ENCODE assay signal across 9 cellular contexts in genomic region chrX:143788265-143788664, GRCh38.
DNase-seq lines count a peak whose midpoint lies in the region; ATAC-seq and TF ChIP-seq lines count a peak whose summit lies in the region.
"Had no signal": no experiment of that assay in that cellular context is flagged by ENCODE, and none has a peak within 500 bp of the region (broad histone marks: within the 10 kb centered on the region; RNA-seq: fewer than 3 reads in every experiment).

No MANE protein-coding gene starts in this region.

- no peak for ATAC-seq in GM19328 (IDR thresholded peaks at IDR 0.05; ENCODE audit: unreplicated experiment)

- H3K27me3 ChIP-seq in hepatocyte = no peaks in the 10 kb centered on the region

- TF ChIP-seq CTCF in C4-2B (conservative IDR thresholded peaks at IDR 0.05) = peak; percentile 73
- TF ChIP-seq CTCF in hepatocyte (IDR thresholded peaks at IDR 0.05; ENCODE audit: poor library complexity) = peak; percentile 55

- no peak overlapping the region for H3K4me2 ChIP-seq in hepatocyte

- H2AFZ ChIP-seq in hepatocyte = no peak overlapping the region

- no peaks in the 10 kb centered on the region for H4K20me1 ChIP-seq in hepatocyte (ENCODE audit: insufficient read depth, poor library complexity, severe bottlenecking)

- 77% methylated on average over 3 of the region's 3 CpGs for WGBS in hepatocyte (ENCODE audit: low lambda C conversion rate, missing lambda C conversion rate)

- H3K4me1 ChIP-seq in hepatocyte (ENCODE audit: insufficient read depth) = no peaks in the 10 kb centered on the region

- H3K4me3 ChIP-seq in hepatocyte = no peak overlapping the region

- no peaks in the 10 kb centered on the region for H3K79me2 ChIP-seq in hepatocyte

- no peaks in the 10 kb centered on the region for H3K9me3 ChIP-seq in hepatocyte (ENCODE audit: low read depth)

- H3K27ac ChIP-seq in C4-2B (no peak overlapping the region), hepatocyte (no peak overlapping the region)

- H3K36me3 ChIP-seq in hepatocyte (replicated peaks; ENCODE audit: insufficient read depth, low read depth) = no peaks in the 10 kb centered on the region

- no peaks in the 10 kb centered on the region for H3K9me2 ChIP-seq in hepatocyte (replicated peaks; ENCODE audit: insufficient read depth)

- DNase-seq in HT1080 (ENCODE audit: low read depth) (peak; percentile 7), RPMI7951 (ENCODE audit: low read depth) (peak; percentile 34), hepatocyte (ENCODE audit: low spot score) (peak; percentile 25), epidermal melanocyte (ENCODE audit: insufficient read length, low spot score) (no peak)
- no peak for DNase-seq in activated CD8-positive, alpha-beta memory T cell treated with anti-CD3 and anti-CD28 coated beads, Interleukin-2, amount 50 U/mL, for 4 hours
- no peak for DNase-seq in effector CD4-positive, alpha-beta T cell
- DNase-seq: NCI-H446 had no signal

Comparison
In these comparisons a context has a peak if more than half of its experiments do, and no peak if none do; other contexts are left out.
1. DNase-seq: peak in HT1080 (single experiment), RPMI7951 (single experiment) and hepatocyte (single experiment); none in activated CD8-positive, alpha-beta memory T cell treated with anti-CD3 and anti-CD28 coated beads, Interleukin-2, amount 50 U/mL, for 4 hours (single experiment), effector CD4-positive, alpha-beta T cell (single experiment) and epidermal melanocyte (single experiment).